In the genomic region with DNA sequence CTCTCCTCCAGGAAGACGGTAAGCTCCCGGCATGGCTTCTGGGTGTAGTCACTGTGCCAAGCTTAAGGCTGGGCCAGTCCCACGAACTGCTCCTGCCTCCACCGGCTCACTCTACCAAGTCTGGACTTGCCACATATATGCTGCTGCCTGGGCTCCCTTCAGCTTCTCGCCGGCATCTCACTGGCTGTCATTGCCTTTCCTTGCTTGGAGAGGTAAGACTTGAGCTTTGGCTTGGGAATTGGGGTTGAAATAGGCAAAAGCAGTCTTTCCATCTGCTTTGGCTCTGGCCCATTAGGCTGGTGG, we compare ENCODE assay signal across 16 cellular contexts.
"Had no signal": no experiment of that assay in that cellular context is flagged by ENCODE, and none has a peak within 500 bp of the region (broad histone marks: within the 10 kb centered on the region; RNA-seq: fewer than 3 reads in every experiment).

No MANE protein-coding gene starts in this region.

- H3K9me3 Mint-ChIP-seq: effector memory CD8-positive, alpha-beta T cell; naive thymus-derived CD8-positive, alpha-beta T cell; type B pancreatic cell had no signal

- H3K27me3 Mint-ChIP-seq: type B pancreatic cell had no signal

- H3K4me1 ChIP-seq: heart left ventricle, right atrium auricular region, sigmoid colon, thyroid gland, uterus had no signal

- DNase-seq: effector memory CD8-positive, alpha-beta T cell; foreskin melanocyte; heart left ventricle; hippocampal formation; mucosa of descending colon; naive thymus-derived CD8-positive, alpha-beta T cell; ovary; sigmoid colon; stimulated activated CD4-positive, alpha-beta T cell treated with anti-CD3 and anti-CD28 coated beads, Interleukin-12 subunit alpha, Interleukin-12 subunit beta, amount 100 ng/mL, for 4 hours; stimulated activated naive CD4-positive, alpha-beta T cell treated with Interleukin-2 at 50 U/mL for 16 hours; thyroid gland; uterus had no signal

- H3K9me3 ChIP-seq: heart left ventricle, mucosa of descending colon, ovary, right atrium auricular region, sigmoid colon, thyroid gland, uterus had no signal

- H3K36me3 Mint-ChIP-seq: naive thymus-derived CD8-positive, alpha-beta T cell; type B pancreatic cell had no signal

- H3K27ac Mint-ChIP-seq: effector memory CD8-positive, alpha-beta T cell; naive thymus-derived CD8-positive, alpha-beta T cell; type B pancreatic cell had no signal

- H3K4me3 ChIP-seq: heart left ventricle, mucosa of descending colon, ovary, right atrium auricular region, sigmoid colon, skin epidermis, thyroid gland, uterus had no signal

- H3K27me3 ChIP-seq: heart left ventricle, ovary, right atrium auricular region, sigmoid colon, thyroid gland, uterus had no signal

- H3K4me3 Mint-ChIP-seq: effector memory CD8-positive, alpha-beta T cell; naive thymus-derived CD8-positive, alpha-beta T cell; type B pancreatic cell had no signal

- H3K36me3 ChIP-seq: heart left ventricle, ovary, right atrium auricular region, sigmoid colon, thyroid gland, uterus had no signal

- ATAC-seq: effector memory CD8-positive, alpha-beta T cell; heart left ventricle; left lobe of liver; mucosa of descending colon; naive thymus-derived CD8-positive, alpha-beta T cell had no signal

- H3K4me1 Mint-ChIP-seq: naive thymus-derived CD8-positive, alpha-beta T cell had no signal

- H3K27ac ChIP-seq: heart left ventricle, ovary, right atrium auricular region, sigmoid colon, skin epidermis, thyroid gland, uterus had no signal
